In genomic region chr19:21358768-21359451, GRCh38 we compare ENCODE assay signal across 8 cellular contexts. TPM values are rescaled to one million over a fixed set of nuclear protein-coding genes. Genes with fewer than 3 reads are reported as not detected.
A peak's percentile ranks its signal among the peaks of the same experiment; 100 is the strongest.
DNase-seq lines count a peak whose midpoint lies in the region; ATAC-seq and TF ChIP-seq lines count a peak whose summit lies in the region.

TSS of gene ZNF738 (plus strand) at chr19:21359000. CDS start at chr19:21359141, 141 bp downstream.

- peak; percentile 95 for ATAC-seq in GM19023 (IDR thresholded peaks at IDR 0.05; ENCODE audit: unreplicated experiment)
- ATAC-seq in HG03196 (IDR thresholded peaks at IDR 0.05; ENCODE audit: unreplicated experiment): peak; percentile 89
- ATAC-seq in left lobe of liver: peak; percentile 87

- POLR2A ChIA-PET in activated CD4-positive, alpha-beta T cell treated with anti-CD3 and anti-CD28 coated beads, Interleukin-2, amount 10 ng/mL, durations not matched to agents 7 days and 5 days (lab: Charles Lee): interaction anchor here (0.5 to 0.7 kb wide), 3 partner anchors 16 to 1121 kb away, joined by 3 to 5 read pairs (median 4); no protein-coding TSS in a partner anchor

- peaks cover 10% of the 10 kb centered on the region for H3K4me1 Mint-ChIP-seq in activated CD4-positive, alpha-beta T cell treated with anti-CD3 and anti-CD28 coated beads, Interleukin-2, amount 10 ng/mL, durations not matched to agents 7 days and 5 days
- H3K4me1 Mint-ChIP-seq in dendritic cell treated with granulocyte-macrophage colony-stimulating factor and Interleukin-4, amounts not matched to agents 40 ng/mL and 50 ng/mL, for 4 days (ENCODE audit: low read depth): peaks cover 6% of the 10 kb centered on the region

- H3K27ac Mint-ChIP-seq in activated CD4-positive, alpha-beta T cell treated with anti-CD3 and anti-CD28 coated beads, Interleukin-2, amount 10 ng/mL, durations not matched to agents 7 days and 5 days: peak within 1 kb of the TSS; percentile 99
- peak within 1 kb of the TSS; percentile 94 for H3K27ac Mint-ChIP-seq in dendritic cell treated with granulocyte-macrophage colony-stimulating factor and Interleukin-4, amounts not matched to agents 40 ng/mL and 50 ng/mL, for 4 days

- no peaks in the 10 kb centered on the region for H3K27me3 Mint-ChIP-seq in activated CD4-positive, alpha-beta T cell treated with anti-CD3 and anti-CD28 coated beads, Interleukin-2, amount 10 ng/mL, durations not matched to agents 7 days and 5 days
- H3K27me3 Mint-ChIP-seq in dendritic cell treated with granulocyte-macrophage colony-stimulating factor and Interleukin-4, amounts not matched to agents 40 ng/mL and 50 ng/mL, for 4 days: no peaks in the 10 kb centered on the region

- H3K9me3 Mint-ChIP-seq in activated CD4-positive, alpha-beta T cell treated with anti-CD3 and anti-CD28 coated beads, Interleukin-2, amount 10 ng/mL, durations not matched to agents 7 days and 5 days: peaks cover 30% of the 10 kb centered on the region
- H3K9me3 Mint-ChIP-seq in dendritic cell treated with granulocyte-macrophage colony-stimulating factor and Interleukin-4, amounts not matched to agents 40 ng/mL and 50 ng/mL, for 4 days: peaks cover 43% of the 10 kb centered on the region

- H3K4me3 Mint-ChIP-seq in activated CD4-positive, alpha-beta T cell treated with anti-CD3 and anti-CD28 coated beads, Interleukin-2, amount 10 ng/mL, durations not matched to agents 7 days and 5 days: peak within 1 kb of the TSS; percentile 100
- peak within 1 kb of the TSS; percentile 100 for H3K4me3 Mint-ChIP-seq in dendritic cell treated with granulocyte-macrophage colony-stimulating factor and Interleukin-4, amounts not matched to agents 40 ng/mL and 50 ng/mL, for 4 days

- peaks cover 37% of the 10 kb centered on the region for H3K36me3 Mint-ChIP-seq in activated CD4-positive, alpha-beta T cell treated with anti-CD3 and anti-CD28 coated beads, Interleukin-2, amount 10 ng/mL, durations not matched to agents 7 days and 5 days (ENCODE audit: low read depth)
- H3K36me3 Mint-ChIP-seq in dendritic cell treated with granulocyte-macrophage colony-stimulating factor and Interleukin-4, amounts not matched to agents 40 ng/mL and 50 ng/mL, for 4 days (ENCODE audit: low read depth): peaks cover 49% of the 10 kb centered on the region

- no peak; the same call in 1 of the 2 replicates for TF ChIP-seq CTCF in AG09319 (IDR thresholded peaks at IDR 0.05; ENCODE audit: low read depth, low read length)

- CTCF ChIA-PET in activated CD4-positive, alpha-beta T cell treated with anti-CD3 and anti-CD28 coated beads, Interleukin-2, amount 10 ng/mL, durations not matched to agents 7 days and 5 days (lab: Charles Lee): interaction anchor here (0.8 to 1.8 kb wide), 4 partner anchors 23 to 226 kb away, joined by 3 to 5 read pairs (median 4); partner anchors contain the start of genes ZNF493 and ZNF708

- intact Hi-C loops in dendritic cell treated with granulocyte-macrophage colony-stimulating factor and Interleukin-4, amounts not matched to agents 40 ng/mL and 50 ng/mL, for 4 days (cut with micrococcal nuclease): loop anchor here (1.0 kb wide), 1 partner anchor 30 kb away; the partner anchor contains the start of gene ZNF708

- peak; percentile 80 for DNase-seq in AG09319 (ENCODE audit: extremely low read depth, low read depth)
- peak; percentile 85 for DNase-seq in NCI-H446 treated with DMSO at 0.1 percent for 48 hours (lab: John Stamatoyannopoulos, UW)
- DNase-seq in activated CD4-positive, alpha-beta T cell treated with anti-CD3 and anti-CD28 coated beads, Interleukin-2, amount 10 ng/mL, durations not matched to agents 7 days and 5 days: peak; percentile 93
- DNase-seq in left lobe of liver (ENCODE audit: low spot score): peak; percentile 74
- peak; percentile 81 to 86 for DNase-seq in stimulated activated CD4-positive, alpha-beta T cell treated with anti-CD3 and anti-CD28 coated beads, Interleukin-2, amount 100 ng/mL, for 24 hours

RNA-seq across cellular contexts. Expression of gene ZNF738, which starts in this region (rescaled TPM):
- 10 to 100 TPM; 15.5 TPM for total RNA-seq in activated CD4-positive, alpha-beta T cell treated with anti-CD3 and anti-CD28 coated beads, Interleukin-2, amount 10 ng/mL, durations not matched to agents 7 days and 5 days
- 0.38 TPM for total RNA-seq in left lobe of liver

Comparison
In these comparisons a context has a peak if more than half of its experiments do, and no peak if none do; other contexts are left out.
1. Peak in every context shown above with its lines: DNase-seq and ATAC-seq.
2. RNA of gene ZNF738 (total RNA-seq): 15.5 TPM in activated CD4-positive, alpha-beta T cell treated with anti-CD3 and anti-CD28 coated beads, Interleukin-2, amount 10 ng/mL, durations not matched to agents 7 days and 5 days; 0.38 TPM in left lobe of liver (single experiment); every median in the first group is over 10 times any median in the second.
3. Peak in DNase-seq and ATAC-seq in left lobe of liver; RNA of the gene not detected or under 1 TPM.